8 cellular contexts compared by ENCODE assay signal in the genomic region with DNA sequence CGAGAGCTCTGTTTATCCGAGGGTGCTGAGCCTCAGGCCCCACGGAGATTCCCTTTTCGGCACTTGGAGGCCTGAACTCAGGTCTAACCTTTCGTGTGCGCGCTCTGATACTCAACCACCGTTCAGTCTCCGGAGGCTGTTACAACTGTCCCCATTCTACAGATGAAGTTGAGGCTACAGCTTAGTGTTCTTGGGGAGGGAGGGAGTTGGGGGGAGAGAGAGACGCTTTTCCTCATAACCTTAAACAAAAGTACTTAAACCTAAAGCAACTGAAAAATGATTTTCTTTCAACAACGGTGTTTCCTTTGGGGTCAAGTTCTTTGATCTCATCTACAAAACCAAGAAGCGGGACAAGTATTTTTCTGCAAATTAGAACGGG. TPM values are rescaled to one million over a fixed set of nuclear protein-coding genes. Genes with fewer than 3 reads are reported as not detected.
DNase-seq lines count a peak whose midpoint lies in the region; ATAC-seq and TF ChIP-seq lines count a peak whose summit lies in the region.

No MANE protein-coding gene starts in this region.

- H3K9me3 ChIP-seq in hepatocyte (ENCODE audit: low read depth) (no peaks in the 10 kb centered on the region), smooth muscle cell (replicated peaks; ENCODE audit: low read depth) (no peaks in the 10 kb centered on the region)

- WGBS in hepatocyte (ENCODE audit: low lambda C conversion rate, missing lambda C conversion rate), result 37% methylated on average over 13 of the region's 13 CpGs
- 24% methylated on average over 13 of the region's 13 CpGs for WGBS in smooth muscle cell (ENCODE audit: low lambda C conversion rate)

- H3K27me3 ChIP-seq in hepatocyte (peaks cover 65% of the 10 kb centered on the region), smooth muscle cell (ENCODE audit: low read depth) (peaks cover 4% of the 10 kb centered on the region)

- H3K79me2 ChIP-seq in hepatocyte, result peaks cover 7% of the 10 kb centered on the region
- peaks cover 30% of the 10 kb centered on the region for H3K79me2 ChIP-seq in smooth muscle cell (ENCODE audit: low read depth)

- H3K4me2 ChIP-seq in hepatocyte (peak overlapping the region; percentile 83), smooth muscle cell (peak overlapping the region; percentile 85)

- POLR2A ChIA-PET in activated B cell treated with CpG ODN at 0.5 μM for 24 hours (lab: Charles Lee), result interaction anchor here (0.6 to 3.7 kb wide), 6 partner anchors 37 to 414 kb away, joined by 3 to 17 read pairs (median 5); a partner anchor contains a TSS

- intact Hi-C loops in activated B cell treated with CpG ODN at 0.5 μM for 24 hours (cut with micrococcal nuclease), result loop anchor here (1.0 kb wide), 7 partner anchors 36 to 556 kb away; a partner anchor contains a TSS

- DNase-seq in DMS53 (lab: John Stamatoyannopoulos, UW) (peak; percentile 14), DMS53 treated with DMSO at 0.1 percent for 48 hours (lab: John Stamatoyannopoulos, UW; ENCODE audit: unreplicated experiment) (no peak), activated B cell treated with CpG ODN at 0.5 μM for 24 hours (no peak), hepatocyte (ENCODE audit: low spot score) (no peak), smooth muscle cell (lab: John Stamatoyannopoulos, UW; ENCODE audit: unreplicated experiment) (no peak)

- H3K9me2 ChIP-seq in hepatocyte (replicated peaks; ENCODE audit: insufficient read depth), result no peaks in the 10 kb centered on the region

- no peaks in the 10 kb centered on the region for H3K9me3 Mint-ChIP-seq in activated B cell treated with CpG ODN at 0.5 μM for 24 hours

- no peaks in the 10 kb centered on the region for H4K20me1 ChIP-seq in hepatocyte (ENCODE audit: insufficient read depth, poor library complexity, severe bottlenecking)
- H4K20me1 ChIP-seq in smooth muscle cell (ENCODE audit: low read depth), result no peaks in the 10 kb centered on the region

- H3K27ac ChIP-seq in hepatocyte, result no peak overlapping the region
- no peak overlapping the region for H3K27ac ChIP-seq in smooth muscle cell (ENCODE audit: low read depth)

- H3K36me3 Mint-ChIP-seq in activated B cell treated with CpG ODN at 0.5 μM for 24 hours (ENCODE audit: low read depth), result peaks cover 8% of the 10 kb centered on the region

- TF ChIP-seq CTCF in activated B cell treated with CpG ODN at 0.5 μM for 24 hours (IDR thresholded peaks at IDR 0.05) (no peak), hepatocyte (IDR thresholded peaks at IDR 0.05; ENCODE audit: poor library complexity) (no peak), smooth muscle cell (IDR thresholded peaks at IDR 0.05; ENCODE audit: borderline replicate concordance, insufficient read depth, poor library complexity, severe bottlenecking) (no peak)

- H3K4me1 ChIP-seq in hepatocyte (ENCODE audit: insufficient read depth) (no peaks in the 10 kb centered on the region), smooth muscle cell (ENCODE audit: low read depth) (peaks cover 3% of the 10 kb centered on the region)

- H2AFZ ChIP-seq in hepatocyte, result peak overlapping the region; percentile 98
- peak overlapping the region; percentile 99 for H2AFZ ChIP-seq in smooth muscle cell (ENCODE audit: low read depth)

- CTCF ChIA-PET in activated B cell treated with CpG ODN at 0.5 μM for 24 hours (lab: Charles Lee), result interaction anchor here (1.2 kb wide), 2 partner anchors 9 to 102 kb away, joined by 3 to 4 read pairs; no protein-coding TSS in a partner anchor

- no peaks in the 10 kb centered on the region for H3K27me3 Mint-ChIP-seq in activated B cell treated with CpG ODN at 0.5 μM for 24 hours

- peaks cover 28% of the 10 kb centered on the region for H3K4me1 Mint-ChIP-seq in activated B cell treated with CpG ODN at 0.5 μM for 24 hours

- H3K36me3 ChIP-seq in hepatocyte (replicated peaks; ENCODE audit: insufficient read depth, low read depth) (no peaks in the 10 kb centered on the region), smooth muscle cell (ENCODE audit: low read depth) (no peaks in the 10 kb centered on the region)

- H3K27ac Mint-ChIP-seq in activated B cell treated with CpG ODN at 0.5 μM for 24 hours, result peak overlapping the region; percentile 78

- no peak overlapping the region for H3K4me3 ChIP-seq in hepatocyte
- peak overlapping the region; percentile 91 for H3K4me3 ChIP-seq in smooth muscle cell

- peak overlapping the region; percentile 62 for H3K9ac ChIP-seq in smooth muscle cell (ENCODE audit: low read depth)

- H3F3A ChIP-seq in smooth muscle cell (ENCODE audit: low read depth), result no peaks in the 10 kb centered on the region

- ATAC-seq in activated B cell treated with CpG ODN at 0.5 μM for 24 hours (ENCODE audit: low read depth) (no peak), GM19023 (IDR thresholded peaks at IDR 0.05; ENCODE audit: unreplicated experiment) (no peak), GM21528 (IDR thresholded peaks at IDR 0.05; ENCODE audit: low FRiP score, unreplicated experiment) (no peak), GM18867 (IDR thresholded peaks at IDR 0.05; ENCODE audit: unreplicated experiment) (no peak)

- peak overlapping the region; percentile 90 for H3K4me3 Mint-ChIP-seq in activated B cell treated with CpG ODN at 0.5 μM for 24 hours

RNA-seq across cellular contexts. Expression of a gene that starts 1.0 kb away (rescaled TPM):
- total RNA-seq in activated B cell treated with CpG ODN at 0.5 μM for 24 hours, result 11.8 and 12.3 TPM in 2 replicates
- 14.4 and 16.1 TPM in 2 replicates for total RNA-seq in hepatocyte
- 12.2 and 12.5 TPM in 2 replicates for polyA plus RNA-seq in hepatocyte
- total RNA-seq in smooth muscle cell, result 14.5 and 16.0 TPM in 2 replicates
- polyA plus RNA-seq in smooth muscle cell, result 10.4 and 12.6 TPM in 2 replicates
